In the genomic region with DNA sequence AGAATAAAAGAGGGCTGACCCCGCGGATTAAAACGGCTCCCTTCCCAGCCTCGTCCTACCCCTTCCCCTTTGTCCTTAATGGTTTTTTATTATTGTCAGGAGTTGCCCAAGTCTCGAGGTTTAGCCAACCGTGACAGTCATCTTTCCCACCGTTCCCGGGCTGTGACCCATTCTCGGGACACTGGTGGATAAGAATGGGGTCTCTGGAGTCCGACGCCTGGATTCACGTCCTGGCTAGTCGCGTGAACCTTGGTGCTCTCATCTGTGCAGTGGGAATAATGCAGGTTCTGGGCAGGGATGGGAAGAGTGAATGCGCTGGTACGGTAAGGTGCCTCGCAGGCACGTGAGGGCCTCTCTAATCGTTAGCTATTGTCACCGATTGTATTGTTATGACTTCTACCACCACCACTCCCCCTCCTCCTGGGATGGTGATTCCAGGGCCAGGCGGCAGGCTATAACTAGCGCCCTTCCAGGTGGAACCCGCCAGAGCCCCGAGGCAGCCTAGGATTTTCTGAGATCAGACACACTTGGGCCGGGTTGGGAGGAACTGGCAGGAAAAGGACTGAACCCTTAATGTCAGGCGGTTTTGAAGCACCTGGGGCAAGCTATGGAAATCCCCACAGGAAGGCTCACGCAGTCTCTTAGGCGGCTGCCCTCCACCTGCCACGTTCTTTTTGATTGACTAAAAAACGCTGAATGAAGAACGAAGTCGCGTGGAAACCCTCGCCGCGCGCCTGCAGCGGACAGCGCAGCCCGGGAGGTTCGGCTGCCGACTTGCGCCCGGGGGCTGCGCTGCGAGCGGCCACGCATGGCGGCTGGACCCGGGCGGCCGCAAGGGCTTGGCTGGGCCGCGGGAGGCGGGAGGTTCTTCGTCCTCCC, we compare ENCODE assay signal across 8 cellular contexts. TPM values are rescaled to one million over a fixed set of nuclear protein-coding genes. Genes with fewer than 3 reads are reported as not detected.
DNase-seq lines count a peak whose midpoint lies in the region; ATAC-seq and TF ChIP-seq lines count a peak whose summit lies in the region.

No MANE protein-coding gene starts in this region.

- peak; percentile 19 for DNase-seq in activated gamma-delta T cell treated with anti-CD3 and anti-CD28 coated beads, Interleukin-2, amount 50 U/mL, for 16 hours (ENCODE audit: low read depth)
- DNase-seq in activated gamma-delta T cell (lab: John Stamatoyannopoulos, UW) (no peak), adipocyte (ENCODE audit: low read depth) (peak; percentile 54), left lobe of liver (ENCODE audit: low spot score) (no peak), suprapubic skin (ENCODE audit: low spot score in 2 of 2) (no peak), MM.1S (no peak), NCI-H146 treated with DMSO at 0.1 percent for 48 hours (lab: John Stamatoyannopoulos, UW; ENCODE audit: unreplicated experiment) (no peak)

- no peak overlapping the region for H2AFZ ChIP-seq in MM.1S (ENCODE audit: low read length)

- peak overlapping the region; percentile 94 for H3K9ac ChIP-seq in adipocyte (ENCODE audit: low read length)
- no peak overlapping the region for H3K9ac ChIP-seq in MM.1S (ENCODE audit: low read length)

- H3K4me2 ChIP-seq in MM.1S (ENCODE audit: low read depth, low read length), result no peak overlapping the region

- H3K4me1 ChIP-seq in adipocyte (ENCODE audit: control insufficient read depth, insufficient read depth, low read length) (peaks cover 60% of the 10 kb centered on the region), suprapubic skin (peaks cover 56% of the 10 kb centered on the region), MM.1S (ENCODE audit: low read length) (no peaks in the 10 kb centered on the region)

- no peak for TF ChIP-seq POLR2A in suprapubic skin (IDR thresholded peaks at IDR 0.05)

- H3F3A ChIP-seq in MM.1S (ENCODE audit: insufficient read depth, low read length), result no peaks in the 10 kb centered on the region

- H3K36me3 ChIP-seq in adipocyte (ENCODE audit: control insufficient read depth, insufficient read depth, low read length, severe bottlenecking), result no peaks in the 10 kb centered on the region
- no peaks in the 10 kb centered on the region for H3K36me3 ChIP-seq in suprapubic skin
- H3K36me3 ChIP-seq in MM.1S (replicated peaks; ENCODE audit: insufficient read depth, low read length), result no peaks in the 10 kb centered on the region

- H3K9me2 ChIP-seq in MM.1S (replicated peaks; ENCODE audit: insufficient read depth, low read length), result no peaks in the 10 kb centered on the region

- no peaks in the 10 kb centered on the region for H3K79me2 ChIP-seq in MM.1S (ENCODE audit: low read length)

- 22% methylated on average over 31 of the region's 56 CpGs for WGBS in suprapubic skin

- no peak for TF ChIP-seq EP300 in suprapubic skin (IDR thresholded peaks at IDR 0.05)

- no peaks in the 10 kb centered on the region for H3K27me3 ChIP-seq in adipocyte (replicated peaks; ENCODE audit: control insufficient read depth, insufficient read depth, low read length)
- peaks cover 55% of the 10 kb centered on the region for H3K27me3 ChIP-seq in suprapubic skin
- no peaks in the 10 kb centered on the region; the same call in 1 of the 2 replicates for H3K27me3 ChIP-seq in MM.1S (replicated peaks; ENCODE audit: insufficient read depth, low read length)

- H4K20me1 ChIP-seq in MM.1S (ENCODE audit: insufficient read depth, low read length), result no peaks in the 10 kb centered on the region

- peak; percentile 1 for ATAC-seq in left lobe of liver
- no peak for ATAC-seq in HG02840 (IDR thresholded peaks at IDR 0.05; ENCODE audit: low FRiP score, unreplicated experiment)

- H3K27ac ChIP-seq in suprapubic skin (no peak overlapping the region), MM.1S (ENCODE audit: low read length) (no peak overlapping the region)

- H3K9me3 ChIP-seq in adipocyte (ENCODE audit: control insufficient read depth, low read length) (no peaks in the 10 kb centered on the region), suprapubic skin (no peaks in the 10 kb centered on the region), MM.1S (replicated peaks; ENCODE audit: insufficient read depth, low read length) (no peaks in the 10 kb centered on the region)

- no peak for TF ChIP-seq CTCF in suprapubic skin (IDR thresholded peaks at IDR 0.05)
- no peak for TF ChIP-seq CTCF in MM.1S (IDR thresholded peaks at IDR 0.05; ENCODE audit: low read length)

- peak overlapping the region; percentile 95 for H3K4me3 ChIP-seq in adipocyte (ENCODE audit: low read length)
- peak overlapping the region; percentile 79 for H3K4me3 ChIP-seq in suprapubic skin
- H3K4me3 ChIP-seq in MM.1S (ENCODE audit: low read length), result no peak overlapping the region

RNA-seq across cellular contexts. Expression of a gene that starts 2.7 kb away (rescaled TPM):
- total RNA-seq in left lobe of liver, result 39.8 TPM
- total RNA-seq in suprapubic skin, result 10 to 100 TPM in 3 of 4 donors, 1 to 10 TPM in 1; 7.3 to 21.2 (median 14.7) TPM

Comparison
In these comparisons a context has a peak if more than half of its experiments do, and no peak if none do; other contexts are left out.
1. DNase-seq: peak in activated gamma-delta T cell treated with anti-CD3 and anti-CD28 coated beads, Interleukin-2, amount 50 U/mL, for 16 hours (single experiment) and adipocyte (single experiment); none in activated gamma-delta T cell (single experiment), left lobe of liver (single experiment), suprapubic skin (0 of 2), MM.1S (single experiment) and NCI-H146 treated with DMSO at 0.1 percent for 48 hours (single experiment).